Comparison of ENCODE assay signal across 28 cellular contexts in genomic region chr22:28091486-28091885, GRCh38.
"Had no signal": no experiment of that assay in that cellular context is flagged by ENCODE, and none has a peak within 500 bp of the region (broad histone marks: within the 10 kb centered on the region; RNA-seq: fewer than 3 reads in every experiment).

No MANE protein-coding gene starts in this region.

- H3K4me3 Mint-ChIP-seq: dendritic cell treated with granulocyte-macrophage colony-stimulating factor and Interleukin-4, amounts not matched to agents 40 ng/mL and 50 ng/mL, for 4 days; effector memory CD8-positive, alpha-beta T cell; endodermal cell had no signal

- H3K27me3 Mint-ChIP-seq: dendritic cell treated with granulocyte-macrophage colony-stimulating factor and Interleukin-4, amounts not matched to agents 40 ng/mL and 50 ng/mL, for 4 days had no signal

- H3K4me3 ChIP-seq: colonic mucosa, coronary artery, dorsolateral prefrontal cortex, esophagus squamous epithelium, gastrocnemius medialis, gastroesophageal sphincter, heart left ventricle, heart right ventricle had no signal

- FAIRE-seq: colon, endometrium, endothelial cell of umbilical vein, frontal cortex had no signal

- H3K36me3 ChIP-seq: colonic mucosa, gastrocnemius medialis had no signal

- H3K4me1 ChIP-seq: colonic mucosa, esophagus squamous epithelium, foreskin keratinocyte, gastrocnemius medialis, gastroesophageal sphincter, heart left ventricle, heart right ventricle had no signal

- H3K27me3 ChIP-seq: colonic mucosa, dorsolateral prefrontal cortex, esophagus squamous epithelium, foreskin keratinocyte, gastrocnemius medialis, gastroesophageal sphincter, heart left ventricle, heart right ventricle had no signal

- ATAC-seq: effector memory CD8-positive, alpha-beta T cell; esophagus mucosa; foreskin keratinocyte; gastrocnemius medialis; gastroesophageal sphincter; heart left ventricle; heart right ventricle had no signal

- H3K9me3 Mint-ChIP-seq: dendritic cell treated with granulocyte-macrophage colony-stimulating factor and Interleukin-4, amounts not matched to agents 40 ng/mL and 50 ng/mL, for 4 days had no signal

- H3K9me3 ChIP-seq: colonic mucosa, esophagus squamous epithelium, gastrocnemius medialis, gastroesophageal sphincter had no signal

- H3K27ac Mint-ChIP-seq: dendritic cell treated with granulocyte-macrophage colony-stimulating factor and Interleukin-4, amounts not matched to agents 40 ng/mL and 50 ng/mL, for 4 days; effector memory CD8-positive, alpha-beta T cell; endodermal cell had no signal

- DNase-seq: colonic mucosa; cortex of kidney; dermis blood vessel endothelial cell; dorsolateral prefrontal cortex; effector CD4-positive, alpha-beta T cell; effector CD8-positive, alpha-beta T cell; effector memory CD4-positive, alpha-beta T cell; effector memory CD8-positive, alpha-beta T cell; endodermal cell; erythroblast; esophagus squamous epithelium; foreskin fibroblast; foreskin keratinocyte; foreskin melanocyte; gastrocnemius medialis; glutamatergic neuron; head of caudate nucleus; heart left ventricle; heart right ventricle had no signal

- H3K4me1 Mint-ChIP-seq: endodermal cell had no signal

- H3K27ac ChIP-seq: colonic mucosa, coronary artery, dorsolateral prefrontal cortex, epithelial cell of prostate, esophagus squamous epithelium, foreskin keratinocyte, gastrocnemius medialis, gastroesophageal sphincter, heart left ventricle, heart right ventricle had no signal
